1 cellular context compared by ENCODE assay signal in the genomic region with DNA sequence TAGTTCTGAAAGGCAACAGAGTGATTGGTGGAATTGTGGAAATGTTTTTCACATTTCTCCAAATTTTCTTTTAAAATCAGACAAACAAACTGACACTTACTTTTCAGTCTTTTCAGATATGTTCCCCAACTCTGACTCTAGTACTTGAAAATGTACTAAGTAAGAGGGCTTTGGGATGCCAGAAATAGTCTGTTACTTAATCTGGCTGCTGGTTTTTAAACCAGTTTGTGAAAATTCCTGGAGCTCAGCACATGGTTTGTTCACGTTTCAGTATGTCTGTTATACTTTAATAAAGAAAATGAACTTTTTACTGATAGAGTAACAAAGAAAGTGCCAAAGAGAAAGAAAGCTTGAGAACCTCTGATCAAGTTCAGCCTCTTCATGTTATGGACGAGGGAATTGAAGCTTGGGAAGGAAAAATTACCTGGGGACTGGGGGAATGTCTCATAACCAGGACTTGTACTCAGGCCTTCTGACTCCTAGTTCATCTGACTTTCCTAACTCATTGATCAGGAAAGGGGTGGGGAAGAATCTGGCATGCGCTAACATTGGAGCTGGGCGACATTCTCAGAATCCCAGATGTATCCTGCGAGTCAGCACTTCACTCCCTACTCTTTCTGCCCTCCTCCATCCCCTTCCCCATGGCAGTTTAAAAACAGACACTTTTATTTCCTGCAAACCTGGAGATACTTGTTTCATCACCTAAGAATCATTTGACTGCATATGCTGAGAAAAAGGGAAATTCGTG.
TF ChIP-seq lines count a peak whose summit lies in the region.

No MANE protein-coding gene starts in this region.

TF ChIP-seq in SK-N-SH treated with all-trans-retinoic acid at 6 μM for 48 hours, 23 proteins besides CTCF, POLR2A, EP300 and RAD21 (continued from another document):
- TF ChIP-seq TCF4 (CRISPR knock-in tag; IDR thresholded peaks at IDR 0.05; ENCODE audit: borderline replicate concordance) (no peak), ZNF8 (CRISPR knock-in tag; IDR thresholded peaks at IDR 0.05) (no peak), ZFP3 (CRISPR knock-in tag; IDR thresholded peaks at IDR 0.05) (no peak), SNAI2 (CRISPR knock-in tag; IDR thresholded peaks at IDR 0.05) (no peak), ESRRG (CRISPR knock-in tag; IDR thresholded peaks at IDR 0.05) (no peak), BACH2 (CRISPR knock-in tag; IDR thresholded peaks at IDR 0.05; ENCODE audit: borderline replicate concordance) (no peak), PPARA (CRISPR knock-in tag; IDR thresholded peaks at IDR 0.05; ENCODE audit: borderline replicate concordance) (no peak), RARB (CRISPR knock-in tag; IDR thresholded peaks at IDR 0.05) (no peak)
- TF ChIP-seq, protein P1, sequence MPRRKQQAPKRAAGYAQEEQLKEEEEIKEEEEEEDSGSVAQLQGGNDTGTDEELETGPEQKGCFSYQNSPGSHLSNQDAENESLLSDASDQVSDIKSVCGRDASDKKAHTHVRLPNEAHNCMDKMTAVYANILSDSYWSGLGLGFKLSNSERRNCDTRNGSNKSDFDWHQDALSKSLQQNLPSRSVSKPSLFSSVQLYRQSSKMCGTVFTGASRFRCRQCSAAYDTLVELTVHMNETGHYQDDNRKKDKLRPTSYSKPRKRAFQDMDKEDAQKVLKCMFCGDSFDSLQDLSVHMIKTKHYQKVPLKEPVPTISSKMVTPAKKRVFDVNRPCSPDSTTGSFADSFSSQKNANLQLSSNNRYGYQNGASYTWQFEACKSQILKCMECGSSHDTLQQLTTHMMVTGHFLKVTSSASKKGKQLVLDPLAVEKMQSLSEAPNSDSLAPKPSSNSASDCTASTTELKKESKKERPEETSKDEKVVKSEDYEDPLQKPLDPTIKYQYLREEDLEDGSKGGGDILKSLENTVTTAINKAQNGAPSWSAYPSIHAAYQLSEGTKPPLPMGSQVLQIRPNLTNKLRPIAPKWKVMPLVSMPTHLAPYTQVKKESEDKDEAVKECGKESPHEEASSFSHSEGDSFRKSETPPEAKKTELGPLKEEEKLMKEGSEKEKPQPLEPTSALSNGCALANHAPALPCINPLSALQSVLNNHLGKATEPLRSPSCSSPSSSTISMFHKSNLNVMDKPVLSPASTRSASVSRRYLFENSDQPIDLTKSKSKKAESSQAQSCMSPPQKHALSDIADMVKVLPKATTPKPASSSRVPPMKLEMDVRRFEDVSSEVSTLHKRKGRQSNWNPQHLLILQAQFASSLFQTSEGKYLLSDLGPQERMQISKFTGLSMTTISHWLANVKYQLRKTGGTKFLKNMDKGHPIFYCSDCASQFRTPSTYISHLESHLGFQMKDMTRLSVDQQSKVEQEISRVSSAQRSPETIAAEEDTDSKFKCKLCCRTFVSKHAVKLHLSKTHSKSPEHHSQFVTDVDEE (CRISPR knock-in tag; IDR thresholded peaks at IDR 0.05), result no peak
- TF ChIP-seq, protein P2, sequence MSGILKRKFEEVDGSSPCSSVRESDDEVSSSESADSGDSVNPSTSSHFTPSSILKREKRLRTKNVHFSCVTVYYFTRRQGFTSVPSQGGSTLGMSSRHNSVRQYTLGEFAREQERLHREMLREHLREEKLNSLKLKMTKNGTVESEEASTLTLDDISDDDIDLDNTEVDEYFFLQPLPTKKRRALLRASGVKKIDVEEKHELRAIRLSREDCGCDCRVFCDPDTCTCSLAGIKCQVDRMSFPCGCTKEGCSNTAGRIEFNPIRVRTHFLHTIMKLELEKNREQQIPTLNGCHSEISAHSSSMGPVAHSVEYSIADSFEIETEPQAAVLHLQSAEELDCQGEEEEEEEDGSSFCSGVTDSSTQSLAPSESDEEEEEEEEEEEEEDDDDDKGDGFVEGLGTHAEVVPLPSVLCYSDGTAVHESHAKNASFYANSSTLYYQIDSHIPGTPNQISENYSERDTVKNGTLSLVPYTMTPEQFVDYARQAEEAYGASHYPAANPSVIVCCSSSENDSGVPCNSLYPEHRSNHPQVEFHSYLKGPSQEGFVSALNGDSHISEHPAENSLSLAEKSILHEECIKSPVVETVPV (CRISPR knock-in tag; IDR thresholded peaks at IDR 0.05), result no peak
